In genomic region chr1:204451352-204452124, GRCh38 we compare ENCODE assay signal across 11 cellular contexts. TPM values are rescaled to one million over a fixed set of nuclear protein-coding genes. Genes with fewer than 3 reads are reported as not detected.
DNase-seq lines count a peak whose midpoint lies in the region; ATAC-seq, FAIRE-seq and TF ChIP-seq lines count a peak whose summit lies in the region.
"Had no signal": no experiment of that assay in that cellular context is flagged by ENCODE, and none has a peak within 500 bp of the region (broad histone marks: within the 10 kb centered on the region; RNA-seq: fewer than 3 reads in every experiment).

No MANE protein-coding gene starts in this region.

- no peaks in the 10 kb centered on the region for H3K27me3 Mint-ChIP-seq in activated T-helper 1 cell treated with anti-CD3 and anti-CD28 coated beads, Interleukin-12 subunit alpha, Interleukin-12 subunit beta, Interleukin-2, Interleukin-4 antibody, amounts not matched to agents 30 ng/mL and 10 ng/mL and 1 ng/mL, durations not matched to agents 14 hours and 24 hours and 36 hours (ENCODE audit: insufficient read depth)

- H3K27me3 ChIP-seq in right cardiac atrium (ENCODE audit: control insufficient read depth, insufficient read depth) = no peaks in the 10 kb centered on the region
- H3K27me3 ChIP-seq: tibial nerve had no signal

- TF ChIP-seq POLR2A in GM12892 (IDR thresholded peaks at IDR 0.05; ENCODE audit: low read depth, low read length) = no peak

- no peak overlapping the region for H3K4me3 Mint-ChIP-seq in activated T-helper 1 cell treated with anti-CD3 and anti-CD28 coated beads, Interleukin-12 subunit alpha, Interleukin-12 subunit beta, Interleukin-2, Interleukin-4 antibody, amounts not matched to agents 30 ng/mL and 10 ng/mL and 1 ng/mL, durations not matched to agents 14 hours and 24 hours and 36 hours
- no peak overlapping the region for H3K4me3 Mint-ChIP-seq in stimulated activated effector memory CD8-positive, alpha-beta T cell treated with anti-CD3 and anti-CD28 coated beads, Interleukin-12 subunit alpha, Interleukin-12 subunit beta, amount 100 ng/mL, for 72 hours

- peaks cover 11% of the 10 kb centered on the region for H3K4me1 ChIP-seq in right cardiac atrium (ENCODE audit: control insufficient read depth, insufficient read depth, low read length)

- H3K9me3 Mint-ChIP-seq in activated T-helper 1 cell treated with anti-CD3 and anti-CD28 coated beads, Interleukin-12 subunit alpha, Interleukin-12 subunit beta, Interleukin-2, Interleukin-4 antibody, amounts not matched to agents 30 ng/mL and 10 ng/mL and 1 ng/mL, durations not matched to agents 14 hours and 24 hours and 36 hours = no peaks in the 10 kb centered on the region
- H3K9me3 Mint-ChIP-seq in stimulated activated effector memory CD8-positive, alpha-beta T cell treated with anti-CD3 and anti-CD28 coated beads, Interleukin-12 subunit alpha, Interleukin-12 subunit beta, amount 100 ng/mL, for 72 hours = no peaks in the 10 kb centered on the region

- peaks cover 48% of the 10 kb centered on the region for H3K4me1 Mint-ChIP-seq in activated T-helper 1 cell treated with anti-CD3 and anti-CD28 coated beads, Interleukin-12 subunit alpha, Interleukin-12 subunit beta, Interleukin-2, Interleukin-4 antibody, amounts not matched to agents 30 ng/mL and 10 ng/mL and 1 ng/mL, durations not matched to agents 14 hours and 24 hours and 36 hours (ENCODE audit: low read depth)
- H3K4me1 Mint-ChIP-seq in stimulated activated effector memory CD8-positive, alpha-beta T cell treated with anti-CD3 and anti-CD28 coated beads, Interleukin-12 subunit alpha, Interleukin-12 subunit beta, amount 100 ng/mL, for 72 hours = peaks cover 61% of the 10 kb centered on the region

- intact Hi-C loops in activated T-helper 1 cell treated with anti-CD3 and anti-CD28 coated beads, Interleukin-12 subunit alpha, Interleukin-12 subunit beta, Interleukin-2, Interleukin-4 antibody, amounts not matched to agents 30 ng/mL and 10 ng/mL and 1 ng/mL, durations not matched to agents 14 hours and 24 hours and 36 hours (cut with micrococcal nuclease) = no loop called here
- intact Hi-C loops in right cardiac atrium (cut with DNase I) = loop anchor here in 1 of 4 donors (5.0 kb wide), 1 partner anchor 41 kb away; the partner anchor contains the start of gene PIK3C2B

- H3K36me3 Mint-ChIP-seq in activated T-helper 1 cell treated with anti-CD3 and anti-CD28 coated beads, Interleukin-12 subunit alpha, Interleukin-12 subunit beta, Interleukin-2, Interleukin-4 antibody, amounts not matched to agents 30 ng/mL and 10 ng/mL and 1 ng/mL, durations not matched to agents 14 hours and 24 hours and 36 hours (ENCODE audit: low read depth) = peaks cover 25% of the 10 kb centered on the region
- peaks cover 43% of the 10 kb centered on the region for H3K36me3 Mint-ChIP-seq in stimulated activated effector memory CD8-positive, alpha-beta T cell treated with anti-CD3 and anti-CD28 coated beads, Interleukin-12 subunit alpha, Interleukin-12 subunit beta, amount 100 ng/mL, for 72 hours

- no peaks in the 10 kb centered on the region for H3K9me3 ChIP-seq in right cardiac atrium (ENCODE audit: control insufficient read depth, low read length)
- H3K9me3 ChIP-seq: tibial nerve had no signal

- DNase-seq in GM12892 (ENCODE audit: insufficient read length) = no peak
- DNase-seq in activated T-helper 1 cell treated with anti-CD3 and anti-CD28 coated beads, Interleukin-12 subunit alpha, Interleukin-12 subunit beta, Interleukin-2, Interleukin-4 antibody, amounts not matched to agents 30 ng/mL and 10 ng/mL and 1 ng/mL, durations not matched to agents 14 hours and 24 hours and 36 hours (ENCODE audit: low spot score) = no peak
- DNase-seq in right cardiac atrium = no peak
- DNase-seq in stimulated activated effector memory CD8-positive, alpha-beta T cell treated with anti-CD3 and anti-CD28 coated beads, Interleukin-12 subunit alpha, Interleukin-12 subunit beta, amount 100 ng/mL, for 72 hours (ENCODE audit: low spot score in 2 of 2) = no peak
- DNase-seq in amniotic stem cell (lab: John Stamatoyannopoulos, UW) = no peak
- DNase-seq in NCI-H524 (lab: John Stamatoyannopoulos, UW) = no peak
- DNase-seq in NCI-H526 (lab: John Stamatoyannopoulos, UW) = no peak
- DNase-seq: DMS53, NCI-H510A treated with DMSO at 0.1 percent for 48 hours had no signal

- FAIRE-seq in GM12892 (lab: Jason Lieb, UNC) = peak; percentile 30
- FAIRE-seq: colon had no signal

- H3K4me3 ChIP-seq in right cardiac atrium (ENCODE audit: low read length) = no peak overlapping the region
- H3K4me3 ChIP-seq: tibial nerve had no signal

- WGBS in right cardiac atrium = 74% methylated on average over 8 of the region's 8 CpGs

- ATAC-seq in right cardiac atrium = no peak
- no peak for ATAC-seq in stimulated activated effector memory CD8-positive, alpha-beta T cell treated with anti-CD3 and anti-CD28 coated beads, Interleukin-12 subunit alpha, Interleukin-12 subunit beta, amount 100 ng/mL, for 72 hours

- peak overlapping the region; percentile 89 for H3K27ac ChIP-seq in right cardiac atrium (ENCODE audit: low read length)

- H3K27ac Mint-ChIP-seq in activated T-helper 1 cell treated with anti-CD3 and anti-CD28 coated beads, Interleukin-12 subunit alpha, Interleukin-12 subunit beta, Interleukin-2, Interleukin-4 antibody, amounts not matched to agents 30 ng/mL and 10 ng/mL and 1 ng/mL, durations not matched to agents 14 hours and 24 hours and 36 hours = peak overlapping the region; percentile 55
- peak overlapping the region; percentile 86 for H3K27ac Mint-ChIP-seq in stimulated activated effector memory CD8-positive, alpha-beta T cell treated with anti-CD3 and anti-CD28 coated beads, Interleukin-12 subunit alpha, Interleukin-12 subunit beta, amount 100 ng/mL, for 72 hours

RNA-seq across cellular contexts. Expression of gene PPP1R15B, which starts 39.9 kb away (rescaled TPM):
- 19.6 TPM for polyA plus RNA-seq in GM12892 (2012; ENCODE audit: missing spikeins)
- total RNA-seq in activated T-helper 1 cell treated with anti-CD3 and anti-CD28 coated beads, Interleukin-12 subunit alpha, Interleukin-12 subunit beta, Interleukin-2, Interleukin-4 antibody, amounts not matched to agents 30 ng/mL and 10 ng/mL and 1 ng/mL, durations not matched to agents 14 hours and 24 hours and 36 hours = 75.8 and 76.2 TPM in 2 replicates
- total RNA-seq in right cardiac atrium = 10 to 100 TPM; 20.0 to 36.3 (median 23.9) TPM
- 14.2 TPM for polyA plus RNA-seq in right cardiac atrium

RNA-seq across cellular contexts. Expression of gene PIK3C2B, which starts 43.1 kb away (rescaled TPM):
- 12.0 TPM for polyA plus RNA-seq in GM12892 (2012; ENCODE audit: missing spikeins)
- 21.8 and 24.1 TPM in 2 replicates for total RNA-seq in activated T-helper 1 cell treated with anti-CD3 and anti-CD28 coated beads, Interleukin-12 subunit alpha, Interleukin-12 subunit beta, Interleukin-2, Interleukin-4 antibody, amounts not matched to agents 30 ng/mL and 10 ng/mL and 1 ng/mL, durations not matched to agents 14 hours and 24 hours and 36 hours
- 10 to 100 TPM; 24.9 to 32.7 (median 29.0) TPM for total RNA-seq in right cardiac atrium
- polyA plus RNA-seq in right cardiac atrium = 13.3 TPM
